ENCODE assay signal across 8 cellular contexts in the genomic region with DNA sequence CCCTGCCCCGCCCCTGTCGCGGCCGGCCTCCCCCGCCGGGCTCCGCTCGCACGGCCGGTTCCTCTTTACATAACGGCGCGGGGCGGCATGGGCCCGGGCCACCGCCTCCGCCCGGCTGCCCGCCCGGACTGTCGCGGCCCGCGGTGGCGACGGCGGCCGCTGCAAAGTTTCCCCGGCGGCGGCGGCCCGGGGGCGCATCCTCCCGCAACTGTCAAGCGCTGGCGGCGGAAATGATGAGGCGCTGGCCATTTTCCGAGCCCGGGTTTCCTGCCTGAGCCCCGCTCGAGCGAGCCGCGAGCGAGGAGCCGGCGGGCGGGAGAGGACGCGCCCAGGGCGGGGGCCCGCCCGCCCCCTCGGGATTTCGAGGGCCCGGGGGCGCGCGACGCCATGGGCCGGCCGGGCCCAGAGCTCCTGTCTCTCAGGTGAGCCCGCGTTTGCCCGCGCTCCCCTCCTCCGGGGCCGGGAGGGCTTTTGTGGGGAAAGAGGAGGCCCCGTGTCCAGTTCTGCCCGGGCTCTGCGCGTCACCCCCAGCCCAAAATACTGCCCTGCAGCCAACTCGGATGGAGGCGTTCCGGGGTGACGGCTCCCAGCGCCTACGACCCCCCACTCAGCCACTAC. TPM values are rescaled to one million over a fixed set of nuclear protein-coding genes. Genes with fewer than 3 reads are reported as not detected.
A peak's percentile ranks its signal among the peaks of the same experiment; 100 is the strongest.
DNase-seq lines count a peak whose midpoint lies in the region; ATAC-seq and TF ChIP-seq lines count a peak whose summit lies in the region.

A gene (plus strand): TSS at position 68 of the 618 bp plus-strand sequence. CDS start 12,223 bp downstream, outside the sequence.

- H3K27ac ChIP-seq in cardiac muscle cell = no peak within 1 kb of the TSS

- H3K9me3 ChIP-seq in cardiac muscle cell (ENCODE audit: low read depth) = no peaks in the 10 kb centered on the region

- peaks cover 7% of the 10 kb centered on the region for H3K4me1 ChIP-seq in cardiac muscle cell (ENCODE audit: low read depth)

- H3K4me3 ChIP-seq in cardiac muscle cell (peak within 1 kb of the TSS; percentile 62), retinal pigment epithelial cell (ENCODE audit: low read length) (peak within 1 kb of the TSS; percentile 74)

- peak; percentile 1 for ATAC-seq in GM21576 (IDR thresholded peaks at IDR 0.05; ENCODE audit: unreplicated experiment)

- no peaks in the 10 kb centered on the region for H3K27me3 ChIP-seq in cardiac muscle cell

- no peak for TF ChIP-seq CTCF in cardiac muscle cell (IDR thresholded peaks at IDR 0.05; ENCODE audit: low read depth, low read length)
- TF ChIP-seq CTCF in retinal pigment epithelial cell (conservative IDR thresholded peaks at IDR 0.05; ENCODE audit: low read depth, low read length) = no peak
- no peak for TF ChIP-seq CTCF in GM13977 (IDR thresholded peaks at IDR 0.05; ENCODE audit: extremely low read depth, insufficient read depth, missing control alignments)

- in situ Hi-C loops in GM13977 (cut with MboI; ENCODE audit: low pct_unique_long_range_greater_than_20kb, low sequenced_read_pairs, unreplicated experiment) (no loop called here), KBM-7 (cut with MboI; ENCODE audit: low pct_unique_long_range_greater_than_20kb, low sequenced_read_pairs) (no loop called here)

- no peaks in the 10 kb centered on the region for H3K36me3 ChIP-seq in cardiac muscle cell

- DNase-seq in COR-L47 (lab: John Stamatoyannopoulos, UW) (peak; percentile 55), NCI-H146 treated with DMSO at 0.1 percent for 48 hours (lab: John Stamatoyannopoulos, UW; ENCODE audit: unreplicated experiment) (peak; percentile 37), activated gamma-delta T cell treated with Interleukin-2 at 50 U/mL for 16 hours (peak; percentile 79), cardiac muscle cell (ENCODE audit: low read depth in 1 of 2, low spot score in 1 of 2) (no peak), retinal pigment epithelial cell (ENCODE audit: low read depth) (no peak), GM13977 (ENCODE audit: low spot score) (no peak), KBM-7 (no peak)

RNA-seq across cellular contexts. Expression of the gene that starts here (rescaled TPM):
- 7.5 and 11.6 TPM in 2 replicates for total RNA-seq in cardiac muscle cell
- polyA plus RNA-seq in cardiac muscle cell = 5.2 and 5.5 TPM in 2 replicates

Comparison
In these comparisons a context has a peak if more than half of its experiments do, and no peak if none do; other contexts are left out.
1. DNase-seq: peak in COR-L47 (single experiment), NCI-H146 treated with DMSO at 0.1 percent for 48 hours (single experiment) and activated gamma-delta T cell treated with Interleukin-2 at 50 U/mL for 16 hours (single experiment); none in cardiac muscle cell (0 of 2), retinal pigment epithelial cell (single experiment), GM13977 (single experiment) and KBM-7 (single experiment).